Comparison of ENCODE assay signal across 8 cellular contexts in the genomic region with DNA sequence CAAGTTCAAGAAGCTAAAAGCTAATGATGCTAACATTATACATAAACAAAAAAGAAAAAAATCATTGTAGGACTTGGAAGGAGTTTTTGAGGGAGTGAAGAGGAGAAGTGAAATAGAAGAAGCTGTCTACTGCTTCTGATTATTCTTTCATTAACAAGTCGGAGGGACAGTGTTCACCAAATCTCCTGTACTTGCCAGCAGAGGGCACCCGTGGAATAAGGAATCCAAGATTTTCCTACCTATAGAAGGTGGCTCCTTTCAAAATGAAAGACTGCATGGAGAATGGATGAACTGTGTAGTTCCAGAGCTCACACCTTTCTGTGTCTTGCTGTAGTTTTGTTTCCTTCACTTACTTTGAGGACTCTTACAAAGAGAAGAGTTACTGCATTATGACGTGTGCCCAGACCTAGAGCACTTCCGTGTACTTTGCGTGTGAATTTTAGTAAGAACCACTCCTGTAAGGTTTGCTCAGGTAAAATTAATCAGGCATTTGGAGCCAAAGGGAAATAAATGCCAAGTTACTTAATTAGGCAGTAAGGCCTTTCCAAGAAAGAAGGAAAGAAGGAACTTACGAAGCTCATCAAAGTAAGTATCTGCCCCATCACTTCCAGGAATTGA.
DNase-seq lines count a peak whose midpoint lies in the region; ATAC-seq lines count a peak whose summit lies in the region.

No MANE protein-coding gene starts in this region.

- H3K27ac Mint-ChIP-seq in activated naive CD8-positive, alpha-beta T cell treated with anti-CD3 and anti-CD28 coated beads, Interleukin-2, amount 50 U/mL, for 24 hours, result no peak overlapping the region

- intact Hi-C loops in left ventricle myocardium superior (cut with micrococcal nuclease), result loop anchor here (2.0 to 10.0 kb wide), 2 partner anchors 143 to 513 kb away; partner anchors contain the start of gene SEMA3D

- no peaks in the 10 kb centered on the region for H3K9me3 Mint-ChIP-seq in activated naive CD8-positive, alpha-beta T cell treated with anti-CD3 and anti-CD28 coated beads, Interleukin-2, amount 50 U/mL, for 24 hours

- no peaks in the 10 kb centered on the region for H3K36me3 Mint-ChIP-seq in activated naive CD8-positive, alpha-beta T cell treated with anti-CD3 and anti-CD28 coated beads, Interleukin-2, amount 50 U/mL, for 24 hours (ENCODE audit: low read depth)

- peak in 2 of 3 donors; percentile 7 to 15 for DNase-seq in stimulated activated CD4-positive, alpha-beta T cell treated with anti-CD3 and anti-CD28 coated beads, Interleukin-12 subunit alpha, Interleukin-12 subunit beta, amount 100 ng/mL, for 48 hours (ENCODE audit: low read depth in 2 of 3, low spot score in 1 of 3)
- DNase-seq in stimulated activated CD4-positive, alpha-beta T cell treated with anti-CD3 and anti-CD28 coated beads, Interleukin-12 subunit alpha, Interleukin-12 subunit beta, amount 100 ng/mL, for 4 hours, result no peak
- peak; percentile 57 for DNase-seq in NCI-H2196 (lab: John Stamatoyannopoulos, UW; ENCODE audit: unreplicated experiment)
- peak; percentile 29 for DNase-seq in activated naive CD8-positive, alpha-beta T cell treated with anti-CD3 and anti-CD28 coated beads, Interleukin-2, amount 50 U/mL, for 24 hours
- DNase-seq in left ventricle myocardium superior, result peak; percentile 41
- DNase-seq in renal cortical epithelial cell (ENCODE audit: low read depth), result peak; percentile 66
- no peak for DNase-seq in stimulated activated naive CD4-positive, alpha-beta T cell (lab: John Stamatoyannopoulos, UW)

- peak; percentile 41 for ATAC-seq in HG02870 (IDR thresholded peaks at IDR 0.05; ENCODE audit: unreplicated experiment)
- ATAC-seq in activated naive CD8-positive, alpha-beta T cell treated with anti-CD3 and anti-CD28 coated beads, Interleukin-2, amount 50 U/mL, for 24 hours, result no peak
- peak; percentile 61 for ATAC-seq in left ventricle myocardium superior

- H3K4me3 Mint-ChIP-seq in activated naive CD8-positive, alpha-beta T cell treated with anti-CD3 and anti-CD28 coated beads, Interleukin-2, amount 50 U/mL, for 24 hours, result no peak overlapping the region

- peaks cover 3% of the 10 kb centered on the region for H3K27me3 Mint-ChIP-seq in activated naive CD8-positive, alpha-beta T cell treated with anti-CD3 and anti-CD28 coated beads, Interleukin-2, amount 50 U/mL, for 24 hours

- no peaks in the 10 kb centered on the region for H3K4me1 Mint-ChIP-seq in activated naive CD8-positive, alpha-beta T cell treated with anti-CD3 and anti-CD28 coated beads, Interleukin-2, amount 50 U/mL, for 24 hours

Comparison
In these comparisons a context has a peak if more than half of its experiments do, and no peak if none do; other contexts are left out.
1. DNase-seq: peak in stimulated activated CD4-positive, alpha-beta T cell treated with anti-CD3 and anti-CD28 coated beads, Interleukin-12 subunit alpha, Interleukin-12 subunit beta, amount 100 ng/mL, for 48 hours (2 of 3), NCI-H2196 (single experiment), activated naive CD8-positive, alpha-beta T cell treated with anti-CD3 and anti-CD28 coated beads, Interleukin-2, amount 50 U/mL, for 24 hours (single experiment), left ventricle myocardium superior (single experiment) and renal cortical epithelial cell (single experiment); none in stimulated activated CD4-positive, alpha-beta T cell treated with anti-CD3 and anti-CD28 coated beads, Interleukin-12 subunit alpha, Interleukin-12 subunit beta, amount 100 ng/mL, for 4 hours (single experiment) and stimulated activated naive CD4-positive, alpha-beta T cell (0 of 6).